ENCODE assay signal across 23 cellular contexts in the genomic region with DNA sequence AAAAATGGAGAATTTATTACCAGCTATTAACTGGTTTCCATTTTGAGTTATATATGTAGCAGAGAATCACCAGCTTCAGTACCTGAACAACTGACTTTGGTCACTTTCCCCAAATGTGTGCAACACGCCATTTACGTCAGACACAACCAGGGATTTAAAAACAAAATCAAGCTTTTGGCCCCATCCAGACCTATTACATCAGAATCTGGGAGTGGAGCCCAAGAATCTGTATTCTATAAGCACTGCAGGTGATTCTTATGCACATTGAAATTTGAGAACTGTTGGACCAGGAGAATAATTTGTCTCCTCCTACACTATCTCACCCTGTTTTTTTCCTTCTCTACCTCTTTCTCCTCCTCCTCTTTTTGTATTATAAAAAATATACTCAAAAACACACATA.
"Had no signal": no experiment of that assay in that cellular context is flagged by ENCODE, and none has a peak within 500 bp of the region (broad histone marks: within the 10 kb centered on the region; RNA-seq: fewer than 3 reads in every experiment).

No MANE protein-coding gene starts in this region.

- H3K4me1 ChIP-seq: gastrocnemius medialis, heart right ventricle, left lung, lower lobe of right lung had no signal

- ATAC-seq: esophagus mucosa; gastrocnemius medialis; heart right ventricle; left cardiac atrium; left lung; left ventricle myocardium superior; lower lobe of right lung; naive thymus-derived CD4-positive, alpha-beta T cell had no signal

- DNase-seq: dermis blood vessel endothelial cell; dorsolateral prefrontal cortex; effector CD4-positive, alpha-beta T cell; effector memory CD4-positive, alpha-beta T cell; erythroblast; esophagus squamous epithelium; foreskin fibroblast; foreskin melanocyte; gastrocnemius medialis; glutamatergic neuron; head of caudate nucleus; heart right ventricle; hippocampal formation; left cardiac atrium; left lung; left ventricle myocardium superior; lower lobe of right lung; mesenchymal stem cell; naive thymus-derived CD4-positive, alpha-beta T cell had no signal

- H3K27ac ChIP-seq: coronary artery, dorsolateral prefrontal cortex, epithelial cell of prostate, esophagus squamous epithelium, gastrocnemius medialis, heart right ventricle, left lung, lower lobe of right lung had no signal

- H3K4me1 Mint-ChIP-seq: mesothelial cell of epicardium; naive thymus-derived CD4-positive, alpha-beta T cell had no signal

- H3K27ac Mint-ChIP-seq: mesothelial cell of epicardium; naive thymus-derived CD4-positive, alpha-beta T cell had no signal

- H3K27me3 Mint-ChIP-seq: naive thymus-derived CD4-positive, alpha-beta T cell had no signal

- H3K36me3 ChIP-seq: esophagus squamous epithelium, gastrocnemius medialis, heart right ventricle, left lung, lower lobe of right lung had no signal

- H3K4me3 Mint-ChIP-seq: mesothelial cell of epicardium; naive thymus-derived CD4-positive, alpha-beta T cell had no signal

- H3K36me3 Mint-ChIP-seq: naive thymus-derived CD4-positive, alpha-beta T cell had no signal

- H3K27me3 ChIP-seq: dorsolateral prefrontal cortex, esophagus squamous epithelium, gastrocnemius medialis, heart right ventricle, left lung had no signal

- H3K4me3 ChIP-seq: coronary artery, dorsolateral prefrontal cortex, esophagus squamous epithelium, gastrocnemius medialis, heart right ventricle, left lung, lower lobe of right lung had no signal
